ENCODE assay signal across 1 cellular context in genomic region chr3:15348246-15348645, GRCh38.
TF ChIP-seq lines count a peak whose summit lies in the region.

No MANE protein-coding gene starts in this region.

TF ChIP-seq in WTC11, 78 proteins besides CTCF, POLR2A, EP300 and RAD21 (continued from another document):
- TF ChIP-seq, protein P1, sequence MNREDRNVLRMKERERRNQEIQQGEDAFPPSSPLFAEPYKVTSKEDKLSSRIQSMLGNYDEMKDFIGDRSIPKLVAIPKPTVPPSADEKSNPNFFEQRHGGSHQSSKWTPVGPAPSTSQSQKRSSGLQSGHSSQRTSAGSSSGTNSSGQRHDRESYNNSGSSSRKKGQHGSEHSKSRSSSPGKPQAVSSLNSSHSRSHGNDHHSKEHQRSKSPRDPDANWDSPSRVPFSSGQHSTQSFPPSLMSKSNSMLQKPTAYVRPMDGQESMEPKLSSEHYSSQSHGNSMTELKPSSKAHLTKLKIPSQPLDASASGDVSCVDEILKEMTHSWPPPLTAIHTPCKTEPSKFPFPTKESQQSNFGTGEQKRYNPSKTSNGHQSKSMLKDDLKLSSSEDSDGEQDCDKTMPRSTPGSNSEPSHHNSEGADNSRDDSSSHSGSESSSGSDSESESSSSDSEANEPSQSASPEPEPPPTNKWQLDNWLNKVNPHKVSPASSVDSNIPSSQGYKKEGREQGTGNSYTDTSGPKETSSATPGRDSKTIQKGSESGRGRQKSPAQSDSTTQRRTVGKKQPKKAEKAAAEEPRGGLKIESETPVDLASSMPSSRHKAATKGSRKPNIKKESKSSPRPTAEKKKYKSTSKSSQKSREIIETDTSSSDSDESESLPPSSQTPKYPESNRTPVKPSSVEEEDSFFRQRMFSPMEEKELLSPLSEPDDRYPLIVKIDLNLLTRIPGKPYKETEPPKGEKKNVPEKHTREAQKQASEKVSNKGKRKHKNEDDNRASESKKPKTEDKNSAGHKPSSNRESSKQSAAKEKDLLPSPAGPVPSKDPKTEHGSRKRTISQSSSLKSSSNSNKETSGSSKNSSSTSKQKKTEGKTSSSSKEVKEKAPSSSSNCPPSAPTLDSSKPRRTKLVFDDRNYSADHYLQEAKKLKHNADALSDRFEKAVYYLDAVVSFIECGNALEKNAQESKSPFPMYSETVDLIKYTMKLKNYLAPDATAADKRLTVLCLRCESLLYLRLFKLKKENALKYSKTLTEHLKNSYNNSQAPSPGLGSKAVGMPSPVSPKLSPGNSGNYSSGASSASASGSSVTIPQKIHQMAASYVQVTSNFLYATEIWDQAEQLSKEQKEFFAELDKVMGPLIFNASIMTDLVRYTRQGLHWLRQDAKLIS (CRISPR knock-in tag; IDR thresholded peaks at IDR 0.05; ENCODE audit: borderline replicate concordance): no peak
- TF ChIP-seq ELF4 (CRISPR knock-in tag; IDR thresholded peaks at IDR 0.05; ENCODE audit: low read depth): no peak
- no peak for TF ChIP-seq ATF2 (CRISPR knock-in tag; IDR thresholded peaks at IDR 0.05; ENCODE audit: borderline replicate concordance, low read depth)
- TF ChIP-seq ETV6 (CRISPR knock-in tag; IDR thresholded peaks at IDR 0.05): no peak
- TF ChIP-seq IRF1 (CRISPR knock-in tag; IDR thresholded peaks at IDR 0.05): no peak
- no peak for TF ChIP-seq TCF7 (CRISPR knock-in tag; IDR thresholded peaks at IDR 0.05; ENCODE audit: low read depth)
- TF ChIP-seq ZNF423 (CRISPR knock-in tag; IDR thresholded peaks at IDR 0.05): no peak
- TF ChIP-seq STAT6 (CRISPR knock-in tag; conservative IDR thresholded peaks at IDR 0.05; ENCODE audit: low read depth): no peak
- TF ChIP-seq KAT7 (CRISPR knock-in tag; IDR thresholded peaks at IDR 0.05; ENCODE audit: borderline replicate concordance): no peak
- TF ChIP-seq HMGA2 (CRISPR knock-in tag; IDR thresholded peaks at IDR 0.05): no peak
- no peak for TF ChIP-seq TEAD4 (CRISPR knock-in tag; IDR thresholded peaks at IDR 0.05)
- no peak for TF ChIP-seq CREB1 (CRISPR knock-in tag; IDR thresholded peaks at IDR 0.05)
